ENCODE assay signal across 1 cellular context in genomic region chr2:6921321-6921922, GRCh38.
A peak's percentile ranks its signal among the peaks of the same experiment; 100 is the strongest.
TF ChIP-seq lines count a peak whose summit lies in the region.

No MANE protein-coding gene starts in this region.

TF ChIP-seq in HepG2, 621 proteins besides CTCF, POLR2A, EP300 and RAD21 (continued from another document and continues in another):
- peak; percentile 93 for TF ChIP-seq NR2C2 (CRISPR knock-in tag; IDR thresholded peaks at IDR 0.05; ENCODE audit: borderline replicate concordance)
- TF ChIP-seq TRAFD1 (CRISPR knock-in tag; IDR thresholded peaks at IDR 0.05; ENCODE audit: borderline replicate concordance), result no peak; the same call in 1 of the 2 replicates
- no peak for TF ChIP-seq ZNF83 (CRISPR knock-in tag; IDR thresholded peaks at IDR 0.05; ENCODE audit: borderline replicate concordance)
- TF ChIP-seq TOPORS (CRISPR knock-in tag; IDR thresholded peaks at IDR 0.05), result peak; percentile 88
- TF ChIP-seq ZNF335 (CRISPR knock-in tag; IDR thresholded peaks at IDR 0.05), result no peak; the same call in none of the 2 replicates
- TF ChIP-seq CENPBD1 (CRISPR knock-in tag; IDR thresholded peaks at IDR 0.05; ENCODE audit: borderline replicate concordance, low read depth), result no peak
- peak; percentile 59; the same call in 1 of the 2 replicates for TF ChIP-seq DMAP1 (CRISPR knock-in tag; IDR thresholded peaks at IDR 0.05)
- TF ChIP-seq ZNF605 (CRISPR knock-in tag; IDR thresholded peaks at IDR 0.05), result peak; percentile 66; the same call in 1 of the 2 replicates
- TF ChIP-seq ZFX (CRISPR knock-in tag; IDR thresholded peaks at IDR 0.05; ENCODE audit: low read depth), result peak; percentile 88
- no peak for TF ChIP-seq ZNF776 (CRISPR knock-in tag; IDR thresholded peaks at IDR 0.05)
- TF ChIP-seq KAT2B (IDR thresholded peaks at IDR 0.05; ENCODE audit: borderline replicate concordance, low read depth, low read length), result no peak
- no peak for TF ChIP-seq ZNF557 (CRISPR knock-in tag; IDR thresholded peaks at IDR 0.05)
- TF ChIP-seq NR0B2 (CRISPR knock-in tag; IDR thresholded peaks at IDR 0.05), result no peak
- TF ChIP-seq NFE2L1 (CRISPR knock-in tag; IDR thresholded peaks at IDR 0.05; ENCODE audit: borderline replicate concordance), result no peak
- TF ChIP-seq SRY (CRISPR knock-in tag; IDR thresholded peaks at IDR 0.05), result peak; percentile 46; the same call in 1 of the 2 replicates
- TF ChIP-seq ARHGAP35 (CRISPR knock-in tag; IDR thresholded peaks at IDR 0.05; ENCODE audit: borderline replicate concordance), result no peak; the same call in 1 of the 2 replicates
- no peak for TF ChIP-seq TCF12 (IDR thresholded peaks at IDR 0.05)
- TF ChIP-seq TCF12 (CRISPR knock-in tag; IDR thresholded peaks at IDR 0.05), result peak; percentile 66; the same call in 1 of the 2 replicates
- no peak for TF ChIP-seq RELA (CRISPR knock-in tag; IDR thresholded peaks at IDR 0.05)
- peak; percentile 97 for TF ChIP-seq ZNF691 (CRISPR knock-in tag; IDR thresholded peaks at IDR 0.05; ENCODE audit: borderline replicate concordance, low read depth)
- 0 out of 2 replicates have a peak, but pooled peaks have one; percentile 68 for TF ChIP-seq ZNF34 (CRISPR knock-in tag; IDR thresholded peaks at IDR 0.05; ENCODE audit: borderline replicate concordance)
- TF ChIP-seq HNRNPL (IDR thresholded peaks at IDR 0.05; ENCODE audit: low read depth, low read length), result peak; percentile 73; the same call in 1 of the 2 replicates
- TF ChIP-seq HOXA7 (CRISPR knock-in tag; IDR thresholded peaks at IDR 0.05), result no peak
- no peak for TF ChIP-seq SCMH1 (CRISPR knock-in tag; IDR thresholded peaks at IDR 0.05; ENCODE audit: borderline replicate concordance)
- no peak for TF ChIP-seq NFRKB (IDR thresholded peaks at IDR 0.05)
- TF ChIP-seq ZNF441 (CRISPR knock-in tag; IDR thresholded peaks at IDR 0.05; ENCODE audit: borderline replicate concordance), result peak; percentile 93
- TF ChIP-seq ZBTB25 (CRISPR knock-in tag; IDR thresholded peaks at IDR 0.05), result peak; percentile 63; the same call in 1 of the 2 replicates
- peak; percentile 94; the same call in 1 of the 2 replicates for TF ChIP-seq THRA (CRISPR knock-in tag; IDR thresholded peaks at IDR 0.05; ENCODE audit: borderline replicate concordance)
- TF ChIP-seq ZNF180 (CRISPR knock-in tag; IDR thresholded peaks at IDR 0.05; ENCODE audit: borderline replicate concordance, low read depth), result no peak
- no peak for TF ChIP-seq SP2 (CRISPR knock-in tag; IDR thresholded peaks at IDR 0.05)
- TF ChIP-seq MYNN (CRISPR knock-in tag; IDR thresholded peaks at IDR 0.05; ENCODE audit: low read depth), result no peak
- no peak for TF ChIP-seq ZNF850 (CRISPR knock-in tag; conservative IDR thresholded peaks at IDR 0.05)
- peak; percentile 99 for TF ChIP-seq ZNF292 (CRISPR knock-in tag; IDR thresholded peaks at IDR 0.05; ENCODE audit: borderline replicate concordance, low read depth)
- TF ChIP-seq ZNF33B (CRISPR knock-in tag; IDR thresholded peaks at IDR 0.05), result peak; percentile 54; the same call in 1 of the 2 replicates
- peak; percentile 88 for TF ChIP-seq ZNF572 (CRISPR knock-in tag; IDR thresholded peaks at IDR 0.05)
- no peak for TF ChIP-seq ZKSCAN1 (IDR thresholded peaks at IDR 0.05; ENCODE audit: low read length)
- peak; percentile 77 for TF ChIP-seq KDM6A (CRISPR knock-in tag; IDR thresholded peaks at IDR 0.05; ENCODE audit: low read depth)
- peak; percentile 75 for TF ChIP-seq UBTF (CRISPR knock-in tag; IDR thresholded peaks at IDR 0.05)
- no peak for TF ChIP-seq PCBP2 (optimal IDR thresholded peaks at IDR 0.05; ENCODE audit: low read depth, low read length, poor library complexity, severe bottlenecking)
- TF ChIP-seq ZNF749 (CRISPR knock-in tag; IDR thresholded peaks at IDR 0.05; ENCODE audit: borderline replicate concordance), result 0 out of 2 replicates have a peak, but pooled peaks have one; percentile 26
- no peak for TF ChIP-seq ZNF546 (CRISPR knock-in tag; conservative IDR thresholded peaks at IDR 0.05)
- peak; percentile 83 for TF ChIP-seq SP5 (CRISPR knock-in tag; IDR thresholded peaks at IDR 0.05; ENCODE audit: borderline replicate concordance, low read depth)
- TF ChIP-seq PRPF4 (IDR thresholded peaks at IDR 0.05; ENCODE audit: low read depth, low read length, poor library complexity, severe bottlenecking), result no peak
- no peak for TF ChIP-seq FIP1L1 (IDR thresholded peaks at IDR 0.05; ENCODE audit: borderline replicate concordance, insufficient read depth, low read depth, low read length)
- TF ChIP-seq MTA3 (CRISPR knock-in tag; IDR thresholded peaks at IDR 0.05), result no peak
- TF ChIP-seq ZNF891 (CRISPR knock-in tag; IDR thresholded peaks at IDR 0.05), result no peak
- TF ChIP-seq ZNF703 (CRISPR knock-in tag; IDR thresholded peaks at IDR 0.05; ENCODE audit: borderline replicate concordance), result no peak
- peak; percentile 79 for TF ChIP-seq GFI1 (CRISPR knock-in tag; IDR thresholded peaks at IDR 0.05; ENCODE audit: borderline replicate concordance)
- no peak; the same call in 1 of the 2 replicates for TF ChIP-seq SP140L (CRISPR knock-in tag; IDR thresholded peaks at IDR 0.05; ENCODE audit: borderline replicate concordance)
- TF ChIP-seq PATZ1 (CRISPR knock-in tag; IDR thresholded peaks at IDR 0.05), result peak; percentile 83
- 0 out of 2 replicates have a peak, but pooled peaks have one; percentile 44 for TF ChIP-seq PCBP1 (IDR thresholded peaks at IDR 0.05; ENCODE audit: borderline replicate concordance, low read depth, low read length)
- no peak for TF ChIP-seq NFYB (CRISPR knock-in tag; IDR thresholded peaks at IDR 0.05)
- peak; percentile 66; the same call in 1 of the 2 replicates for TF ChIP-seq GATA4 (IDR thresholded peaks at IDR 0.05; ENCODE audit: borderline replicate concordance, low read depth)
- no peak for TF ChIP-seq MED8 (CRISPR knock-in tag; IDR thresholded peaks at IDR 0.05; ENCODE audit: insufficient replicate concordance)
- TF ChIP-seq HDAC6 (IDR thresholded peaks at IDR 0.05; ENCODE audit: low read depth, low read length), result no peak
- no peak for TF ChIP-seq REXO4 (CRISPR knock-in tag; IDR thresholded peaks at IDR 0.05; ENCODE audit: borderline replicate concordance)
- no peak for TF ChIP-seq RNF219 (CRISPR knock-in tag; IDR thresholded peaks at IDR 0.05)
- 0 out of 2 replicates have a peak, but pooled peaks have one; percentile 53 for TF ChIP-seq SP4 (CRISPR knock-in tag; IDR thresholded peaks at IDR 0.05)
- TF ChIP-seq NFE2L2 (IDR thresholded peaks at IDR 0.05; ENCODE audit: low read length), result no peak
- no peak for TF ChIP-seq ZNF816 (CRISPR knock-in tag; IDR thresholded peaks at IDR 0.05; ENCODE audit: borderline replicate concordance)
- TF ChIP-seq IRF9 (CRISPR knock-in tag; IDR thresholded peaks at IDR 0.05; ENCODE audit: borderline replicate concordance), result no peak
